ENCODE assay signal across 10 cellular contexts in the genomic region with DNA sequence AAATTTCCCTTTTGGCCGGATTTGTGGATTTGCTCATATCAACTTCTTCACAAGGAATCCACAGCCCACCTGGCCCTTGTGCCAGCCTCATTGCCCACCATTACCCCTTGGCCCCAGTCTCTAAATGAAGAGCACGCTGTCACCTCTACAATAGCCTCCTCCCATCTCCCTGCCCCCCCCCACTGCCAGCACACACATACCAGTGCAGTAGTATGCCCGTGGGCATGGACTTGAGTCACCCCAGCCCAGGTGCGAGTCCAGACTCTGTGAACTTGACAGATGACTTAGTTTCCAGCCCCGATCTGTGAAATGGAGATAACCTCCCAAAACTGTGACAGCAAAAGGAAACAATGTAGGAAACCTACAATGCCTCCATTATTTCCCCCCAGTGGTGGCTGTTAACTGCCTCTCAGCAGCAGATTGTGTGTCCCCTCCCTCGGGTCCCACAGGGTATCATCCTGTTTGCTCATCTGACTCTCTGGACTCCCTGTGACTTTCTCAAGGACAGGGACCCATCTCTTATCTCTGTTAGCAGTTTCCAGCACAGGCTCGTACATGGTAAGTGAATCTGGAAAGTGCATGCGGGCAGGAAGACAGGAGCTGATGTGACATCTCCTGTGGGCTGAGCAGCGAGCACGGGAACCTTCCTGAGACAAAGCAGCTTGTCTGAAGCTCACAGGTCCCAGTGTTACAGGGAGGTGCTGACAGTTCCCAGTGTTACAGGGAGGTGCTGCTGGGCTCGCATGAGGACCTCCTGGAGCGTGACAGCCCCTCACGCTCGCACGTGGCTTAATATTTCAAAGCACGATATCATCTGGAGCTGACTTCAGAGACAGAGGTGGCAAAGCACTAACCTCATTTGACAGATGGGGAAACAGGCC. TPM values are rescaled to one million over a fixed set of nuclear protein-coding genes. Genes with fewer than 3 reads are reported as not detected.
A peak's percentile ranks its signal among the peaks of the same experiment; 100 is the strongest.
DNase-seq lines count a peak whose midpoint lies in the region; ATAC-seq and TF ChIP-seq lines count a peak whose summit lies in the region.
"Had no signal": no experiment of that assay in that cellular context is flagged by ENCODE, and none has a peak within 500 bp of the region (broad histone marks: within the 10 kb centered on the region; RNA-seq: fewer than 3 reads in every experiment).

No MANE protein-coding gene starts in this region.

- H3K27me3 Mint-ChIP-seq in activated naive CD8-positive, alpha-beta T cell treated with anti-CD3 and anti-CD28 coated beads for 36 hours = no peaks in the 10 kb centered on the region

- no peak overlapping the region for H2AFZ ChIP-seq in PC-9

- peaks cover 40% of the 10 kb centered on the region for H3K4me1 ChIP-seq in PC-9 (replicated peaks; ENCODE audit: insufficient read depth)
- H3K4me1 ChIP-seq in sigmoid colon = peaks cover 0 to 31% (median 23%) of the 10 kb centered on the region in 4 donors
- H3K4me1 ChIP-seq in gastroesophageal sphincter = peaks cover 0 to 32% (median 9%) of the 10 kb centered on the region in 3 donors

- no peaks in the 10 kb centered on the region for H3K27me3 ChIP-seq in PC-9 (ENCODE audit: insufficient read depth, low read depth)
- H3K27me3 ChIP-seq in sigmoid colon = no peaks in the 10 kb centered on the region
- no peaks in the 10 kb centered on the region for H3K27me3 ChIP-seq in gastroesophageal sphincter

- POLR2A ChIA-PET in PC-9 (lab: Charles Lee; ENCODE audit: unreplicated experiment) = no interaction called here

- H3K27ac ChIP-seq in PC-9 = no peak overlapping the region
- no peak overlapping the region for H3K27ac ChIP-seq in sigmoid colon
- H3K27ac ChIP-seq in coronary artery = no peak overlapping the region
- no peak overlapping the region for H3K27ac ChIP-seq in gastroesophageal sphincter
- H3K27ac ChIP-seq: left ventricle myocardium inferior had no signal

- H3K79me2 ChIP-seq in PC-9 (ENCODE audit: low read depth) = peaks cover 11% of the 10 kb centered on the region

- no peak for TF ChIP-seq CTCF in PC-9 (conservative IDR thresholded peaks at IDR 0.05)
- no peak for TF ChIP-seq CTCF in sigmoid colon (IDR thresholded peaks at IDR 0.05)
- no peak for TF ChIP-seq CTCF in coronary artery (IDR thresholded peaks at IDR 0.05)
- TF ChIP-seq CTCF in gastroesophageal sphincter (IDR thresholded peaks at IDR 0.05) = no peak

- TF ChIP-seq EP300 in sigmoid colon (IDR thresholded peaks at IDR 0.05) (no peak), gastroesophageal sphincter (IDR thresholded peaks at IDR 0.05) (no peak)

- 77 to 88% methylated on average over 16 of the region's 16 CpGs for WGBS in sigmoid colon, 2 donors
- 61 to 100% methylated on average over 3 to 4 of the region's 16 CpGs for WGBS in gastroesophageal sphincter (ENCODE audit: low coverage in 1 of 2), 2 donors

- DNase-seq in PC-9 (no peak), sigmoid colon (peak; percentile 57), coronary artery (ENCODE audit: low spot score) (no peak), NCI-H1930 (lab: John Stamatoyannopoulos, UW) (no peak)
- DNase-seq in activated naive CD8-positive, alpha-beta T cell treated with anti-CD3 and anti-CD28 coated beads for 36 hours = no peak
- DNase-seq: anterior cingulate cortex, left ventricle myocardium inferior had no signal

- H3K4me3 ChIP-seq in PC-9 (no peak overlapping the region), sigmoid colon (no peak overlapping the region), coronary artery (no peak overlapping the region), gastroesophageal sphincter (no peak overlapping the region)
- H3K4me3 ChIP-seq: left ventricle myocardium inferior had no signal

- no peak overlapping the region for H3K4me3 Mint-ChIP-seq in activated naive CD8-positive, alpha-beta T cell treated with anti-CD3 and anti-CD28 coated beads for 36 hours

- H3K27ac Mint-ChIP-seq in activated naive CD8-positive, alpha-beta T cell treated with anti-CD3 and anti-CD28 coated beads for 36 hours = peak overlapping the region; percentile 67

- no peaks in the 10 kb centered on the region for H3K9me2 ChIP-seq in PC-9 (ENCODE audit: insufficient read depth)

- BruUV-seq in PC-9 (replicated peaks; lab: Mats Ljungman, UMichigan) = no TSS peak

- peak; percentile 38 for TF ChIP-seq POLR2A in GM18505 (IDR thresholded peaks at IDR 0.05; ENCODE audit: borderline replicate concordance, extremely low read depth, insufficient read depth, insufficient read length)
- no peak for TF ChIP-seq POLR2A in sigmoid colon (IDR thresholded peaks at IDR 0.05)
- TF ChIP-seq POLR2A in gastroesophageal sphincter (IDR thresholded peaks at IDR 0.05) = no peak

- no peaks in the 10 kb centered on the region for H3K36me3 ChIP-seq in PC-9 (ENCODE audit: low read depth)
- no peaks in the 10 kb centered on the region for H3K36me3 ChIP-seq in sigmoid colon
- H3K36me3 ChIP-seq in gastroesophageal sphincter = no peaks in the 10 kb centered on the region
- H3K36me3 ChIP-seq: left ventricle myocardium inferior had no signal

- peaks cover 66% of the 10 kb centered on the region for H3K4me1 Mint-ChIP-seq in activated naive CD8-positive, alpha-beta T cell treated with anti-CD3 and anti-CD28 coated beads for 36 hours

- intact Hi-C loops in PC-9 (cut with micrococcal nuclease; ENCODE audit: unreplicated experiment) (no loop called here), sigmoid colon (cut with DNase I) (no loop called here)

- peaks cover 1% of the 10 kb centered on the region for H3K9me3 Mint-ChIP-seq in activated naive CD8-positive, alpha-beta T cell treated with anti-CD3 and anti-CD28 coated beads for 36 hours

- CTCF ChIA-PET in PC-9 (lab: Charles Lee) = no interaction called here

- H3K4me2 ChIP-seq in PC-9 = peak overlapping the region; percentile 18; the same call in 1 of the 2 replicates

- no peak for ATAC-seq in GM18505 (IDR thresholded peaks at IDR 0.05; ENCODE audit: unreplicated experiment)
- no peak for ATAC-seq in HG03354 (IDR thresholded peaks at IDR 0.05; ENCODE audit: poor library complexity, severe bottlenecking, unreplicated experiment)
- ATAC-seq in gastroesophageal sphincter = no peak

- peaks cover 11% of the 10 kb centered on the region for H3K36me3 Mint-ChIP-seq in activated naive CD8-positive, alpha-beta T cell treated with anti-CD3 and anti-CD28 coated beads for 36 hours

- H3K9me3 ChIP-seq in PC-9 (ENCODE audit: insufficient read depth, low read depth) (no peaks in the 10 kb centered on the region), sigmoid colon (no peaks in the 10 kb centered on the region), gastroesophageal sphincter (peaks cover 0 to 4% (median 0%) of the 10 kb centered on the region in 3 donors)

- H3F3A ChIP-seq in PC-9 (ENCODE audit: insufficient read depth, low read depth) = peaks cover 5% of the 10 kb centered on the region; the same call in 1 of the 2 replicates

- no peaks in the 10 kb centered on the region for H4K20me1 ChIP-seq in PC-9 (ENCODE audit: insufficient read depth)

RNA-seq across cellular contexts. Expression of gene TMEM185B, which starts 4.2 kb away (rescaled TPM):
- total RNA-seq in PC-9 (2021) = 23.5 and 30.3 TPM in 2 replicates
- total RNA-seq in activated naive CD8-positive, alpha-beta T cell treated with anti-CD3 and anti-CD28 coated beads for 36 hours = 10 to 100 TPM; 23.2 to 24.2 TPM
- 10 to 100 TPM; 16.8 to 32.1 (median 25.0) TPM for total RNA-seq in sigmoid colon
- polyA plus RNA-seq in sigmoid colon = 1 to 10 TPM; 1.6 to 9.7 (median 1.8) TPM
- 10 to 100 TPM; 22.8 to 28.9 (median 25.3) TPM for total RNA-seq in gastroesophageal sphincter

RNA-seq across cellular contexts. Expression of gene RALB, which starts 25.3 kb away (rescaled TPM):
- total RNA-seq in PC-9 (2021) = 74.2 and 86.6 TPM in 2 replicates
- total RNA-seq in activated naive CD8-positive, alpha-beta T cell treated with anti-CD3 and anti-CD28 coated beads for 36 hours = 10 to 100 TPM; 16.6 to 16.7 TPM
- 10 to 100 TPM; 47.9 to 60.2 (median 50.5) TPM for total RNA-seq in sigmoid colon
- polyA plus RNA-seq in sigmoid colon = 100 to 1,000 TPM in 2 of 3 donors, 10 to 100 TPM in 1; 86.6 to 143 (median 118) TPM
- 10 to 100 TPM; 35.5 to 56.6 (median 53.4) TPM for total RNA-seq in gastroesophageal sphincter
